11 cellular contexts compared by ENCODE assay signal in genomic region chr15:91997163-91997562, GRCh38.
"Had no signal": no experiment of that assay in that cellular context is flagged by ENCODE, and none has a peak within 500 bp of the region (broad histone marks: within the 10 kb centered on the region; RNA-seq: fewer than 3 reads in every experiment).

No MANE protein-coding gene starts in this region.

- ATAC-seq: GM23338, HCT116 had no signal

- H3K9ac ChIP-seq: GM23248 had no signal

- FAIRE-seq: H1, H54 had no signal

- H3K9me3 ChIP-seq: HAP-1 had no signal

- H3K4me2 ChIP-seq: GM23338 had no signal

- DNase-seq: GM23248, GOT3, H7, H9, HCEC 1CT, HFFc6 had no signal

- H3K36me3 ChIP-seq: HAP-1 had no signal

- H2AFZ ChIP-seq: GM23248, GM23338 had no signal

- H3K27ac ChIP-seq: GM23248 had no signal

- H3K4me3 ChIP-seq: GM23248, GM23338, HAP-1 had no signal

- H3K4me1 ChIP-seq: HAP-1 had no signal
